In the genomic region with DNA sequence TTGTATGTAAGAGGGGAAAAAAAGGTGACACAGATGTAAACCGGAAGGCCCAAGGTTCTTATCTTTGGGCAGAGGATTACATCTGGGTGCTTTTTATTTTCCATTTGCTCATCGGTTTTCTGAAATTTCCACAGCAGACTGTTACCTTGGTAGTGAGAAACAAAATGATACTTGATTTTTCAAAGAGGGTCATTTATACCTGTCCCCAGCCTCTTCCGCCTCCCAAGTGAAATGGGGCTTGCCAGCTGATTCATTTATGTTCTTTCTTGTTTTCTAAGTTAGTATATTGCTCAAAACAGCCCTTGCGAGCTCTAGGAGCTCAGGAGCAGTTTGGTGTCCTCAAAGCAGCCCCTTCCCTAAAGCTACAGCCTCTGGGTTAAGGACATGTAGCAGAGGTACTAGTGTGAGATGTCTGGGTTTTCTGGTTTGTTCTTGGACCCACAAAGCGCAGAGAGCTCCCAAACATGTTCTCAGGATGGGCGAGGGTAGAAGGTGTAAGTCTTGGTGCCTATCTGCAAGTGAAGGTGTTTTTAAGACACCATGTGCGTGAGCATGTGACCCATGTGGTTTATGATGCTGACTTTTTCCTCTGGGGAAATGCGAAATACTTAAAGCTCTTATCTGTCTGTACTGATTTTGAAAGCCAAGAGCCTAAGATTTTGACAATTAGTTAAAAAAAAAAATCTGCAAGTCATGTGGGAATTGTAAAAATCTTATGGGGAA, we compare ENCODE assay signal across 9 cellular contexts. TPM values are rescaled to one million over a fixed set of nuclear protein-coding genes. Genes with fewer than 3 reads are reported as not detected.
DNase-seq lines count a peak whose midpoint lies in the region; ATAC-seq and TF ChIP-seq lines count a peak whose summit lies in the region.
"Had no signal": no experiment of that assay in that cellular context is flagged by ENCODE, and none has a peak within 500 bp of the region (broad histone marks: within the 10 kb centered on the region; RNA-seq: fewer than 3 reads in every experiment).

No MANE protein-coding gene starts in this region.

- H3K27ac ChIP-seq in mesodermal cell (ENCODE audit: low read depth, low read length, severe bottlenecking) (peak overlapping the region; percentile 38), left ventricle myocardium inferior (replicated peaks) (no peak overlapping the region)

- peaks cover under 1% of the 10 kb centered on the region for H3K36me3 Mint-ChIP-seq in effector memory CD8-positive, alpha-beta T cell (ENCODE audit: insufficient read depth)
- H3K36me3 Mint-ChIP-seq: immature natural killer cell had no signal

- H3K36me3 ChIP-seq in mesodermal cell (ENCODE audit: control insufficient read depth, insufficient read depth, low read length) (peaks cover 4% of the 10 kb centered on the region), left ventricle myocardium inferior (no peaks in the 10 kb centered on the region)

- no peak overlapping the region for H3K4me3 Mint-ChIP-seq in effector memory CD8-positive, alpha-beta T cell
- H3K4me3 Mint-ChIP-seq: immature natural killer cell had no signal

- H3K27me3 Mint-ChIP-seq in effector memory CD8-positive, alpha-beta T cell, result peaks cover 0 to 5% of the 10 kb centered on the region in 2 donors

- DNase-seq in left ventricle myocardium inferior (no peak), NCI-H1417 treated with DMSO at 0.1 percent for 48 hours (lab: John Stamatoyannopoulos, UW) (no peak), NOMO-1 treated with DMSO at 0.1 percent for 48 hours (lab: John Stamatoyannopoulos, UW; ENCODE audit: unreplicated experiment) (no peak)
- DNase-seq in effector memory CD8-positive, alpha-beta T cell, result no peak
- DNase-seq: immature natural killer cell had no signal

- no peak overlapping the region for H3K27ac Mint-ChIP-seq in effector memory CD8-positive, alpha-beta T cell
- H3K27ac Mint-ChIP-seq: immature natural killer cell had no signal

- H3K4me1 Mint-ChIP-seq in effector memory CD8-positive, alpha-beta T cell (ENCODE audit: low read depth in 2 of 2), result no peaks in the 10 kb centered on the region

- ATAC-seq in GM18520 (IDR thresholded peaks at IDR 0.05; ENCODE audit: unreplicated experiment) (peak; percentile 62), GM21447 (IDR thresholded peaks at IDR 0.05; ENCODE audit: unreplicated experiment) (peak; percentile 78), HG03442 (IDR thresholded peaks at IDR 0.05; ENCODE audit: unreplicated experiment) (peak; percentile 74)
- no peak for ATAC-seq in effector memory CD8-positive, alpha-beta T cell (replicated peaks)

- TF ChIP-seq CTCF in left ventricle myocardium inferior (IDR thresholded peaks at IDR 0.05; ENCODE audit: borderline replicate concordance), result no peak

- no peaks in the 10 kb centered on the region for H3K9me3 Mint-ChIP-seq in effector memory CD8-positive, alpha-beta T cell
- H3K9me3 Mint-ChIP-seq: immature natural killer cell had no signal

- no peak overlapping the region for H3K4me3 ChIP-seq in mesodermal cell (ENCODE audit: extremely low read depth, insufficient read depth, low read length, poor library complexity, severe bottlenecking)
- no peak overlapping the region for H3K4me3 ChIP-seq in left ventricle myocardium inferior

- intact Hi-C loops in left ventricle myocardium inferior (cut with micrococcal nuclease), result no loop called here

- 85 to 93% methylated on average over 3 to 5 of the region's 8 CpGs for WGBS in mesodermal cell (ENCODE audit: insufficient coverage in 2 of 2), 2 experiments

- H3K4me1 ChIP-seq in mesodermal cell (ENCODE audit: control insufficient read depth, insufficient read depth, low read length, poor library complexity, severe bottlenecking) (peaks cover 2% of the 10 kb centered on the region), left ventricle myocardium inferior (peaks cover 2% of the 10 kb centered on the region)

- H3K9me3 ChIP-seq in mesodermal cell (ENCODE audit: control insufficient read depth, low read length), result no peaks in the 10 kb centered on the region
- no peaks in the 10 kb centered on the region for H3K9me3 ChIP-seq in left ventricle myocardium inferior (replicated peaks)

- no peaks in the 10 kb centered on the region for H3K27me3 ChIP-seq in left ventricle myocardium inferior (ENCODE audit: low read depth)

RNA-seq across cellular contexts. Expression of a gene that starts 38.3 kb away (rescaled TPM):
- 26.4 TPM for polyA plus RNA-seq in mesodermal cell (2013, experiment 1 of 2)
- polyA plus RNA-seq in mesodermal cell (2013, experiment 2 of 2), result 21.0 TPM
- 5.5 TPM for total RNA-seq in left ventricle myocardium inferior
